ENCODE assay signal across 15 cellular contexts in the genomic region with DNA sequence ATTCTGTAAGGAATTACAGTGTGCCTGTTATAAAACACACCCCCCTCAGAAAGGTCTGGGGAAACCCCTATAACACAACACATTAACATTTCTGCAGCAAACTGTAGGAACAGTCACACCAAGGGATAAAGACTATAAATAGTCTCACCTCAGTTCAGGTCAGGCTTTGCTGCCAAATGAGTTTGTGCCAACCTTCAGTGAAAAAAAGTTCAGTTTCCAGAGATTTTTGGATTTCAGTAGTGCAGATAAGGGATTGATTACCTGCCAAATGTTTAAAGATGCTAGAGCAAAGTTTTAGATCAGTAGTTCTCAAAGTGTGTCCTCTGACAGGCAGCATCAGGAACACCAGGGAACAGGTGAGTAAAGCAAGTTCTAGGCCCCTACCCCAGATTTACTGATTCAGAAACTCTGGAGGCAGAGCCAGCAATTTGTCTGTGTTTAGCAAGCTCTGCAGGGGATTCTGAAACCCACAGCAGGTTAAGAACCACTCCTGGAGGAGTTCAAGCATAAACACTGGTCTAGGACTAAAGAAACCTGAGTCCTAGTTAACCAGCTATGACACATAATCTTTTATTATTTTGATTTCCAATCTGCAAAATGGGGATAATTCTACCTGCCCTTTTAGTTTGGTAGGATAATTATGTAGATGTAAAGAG.
DNase-seq lines count a peak whose midpoint lies in the region; ATAC-seq, FAIRE-seq and TF ChIP-seq lines count a peak whose summit lies in the region.
"Had no signal": no experiment of that assay in that cellular context is flagged by ENCODE, and none has a peak within 500 bp of the region (broad histone marks: within the 10 kb centered on the region; RNA-seq: fewer than 3 reads in every experiment).

No MANE protein-coding gene starts in this region.

- TF ChIP-seq CTCF in 22Rv1 (IDR thresholded peaks at IDR 0.05) (no peak), OCI-LY1 (IDR thresholded peaks at IDR 0.05; ENCODE audit: low read length) (no peak), MCF 10A (IDR thresholded peaks at IDR 0.05; ENCODE audit: unreplicated experiment) (no peak)

- no peaks in the 10 kb centered on the region for H3K36me3 ChIP-seq in OCI-LY1 (ENCODE audit: insufficient read depth, low read length)
- H3K36me3 ChIP-seq: gastrocnemius medialis, thoracic aorta had no signal

- H3K27ac ChIP-seq in 22Rv1 (0 out of 2 replicates have a peak overlapping the region, but pooled peaks have one; percentile 35), OCI-LY1 (ENCODE audit: low read depth, low read length, poor library complexity, severe bottlenecking) (peak overlapping the region; percentile 20)
- H3K27ac ChIP-seq: epithelial cell of prostate, thoracic aorta had no signal

- no peaks in the 10 kb centered on the region for H3K79me2 ChIP-seq in OCI-LY1 (ENCODE audit: insufficient read depth, low read length)

- H3K27ac Mint-ChIP-seq in MCF 10A (ENCODE audit: low read depth, unreplicated experiment): no peak overlapping the region
- no peak overlapping the region for H3K27ac Mint-ChIP-seq in effector memory CD8-positive, alpha-beta T cell
- H3K27ac Mint-ChIP-seq: activated CD8-positive, alpha-beta memory T cell treated with anti-CD3 and anti-CD28 coated beads, Interleukin-2, amount 10 ng/mL, durations not matched to agents 7 days and 5 days had no signal

- H3K4me1 Mint-ChIP-seq in MCF 10A (ENCODE audit: insufficient read depth, unreplicated experiment): no peaks in the 10 kb centered on the region
- peaks cover 0 to 9% of the 10 kb centered on the region in 2 donors for H3K4me1 Mint-ChIP-seq in effector memory CD8-positive, alpha-beta T cell (ENCODE audit: low read depth in 2 of 2)

- peaks cover 10% of the 10 kb centered on the region for H3K27me3 Mint-ChIP-seq in MCF 10A (ENCODE audit: insufficient read depth, unreplicated experiment)
- peaks cover 22 to 30% of the 10 kb centered on the region in 2 donors for H3K27me3 Mint-ChIP-seq in effector memory CD8-positive, alpha-beta T cell

- H4K20me1 ChIP-seq in OCI-LY1 (ENCODE audit: insufficient read depth, low read length): no peaks in the 10 kb centered on the region

- H3K9me2 ChIP-seq in OCI-LY1 (ENCODE audit: low read depth, low read length): no peaks in the 10 kb centered on the region

- FAIRE-seq in H54 (lab: Jason Lieb, UNC): no peak
- FAIRE-seq: colon had no signal

- no peaks in the 10 kb centered on the region for H3K27me3 ChIP-seq in OCI-LY1 (ENCODE audit: insufficient read depth, low read length)
- H3K27me3 ChIP-seq: gastrocnemius medialis had no signal

- no peak overlapping the region for H3K4me3 ChIP-seq in OCI-LY1 (ENCODE audit: low read depth, low read length, poor library complexity, severe bottlenecking)
- H3K4me3 ChIP-seq: gastrocnemius medialis, thoracic aorta had no signal

- no peak overlapping the region for H3K4me3 Mint-ChIP-seq in MCF 10A (ENCODE audit: unreplicated experiment)
- no peak overlapping the region for H3K4me3 Mint-ChIP-seq in effector memory CD8-positive, alpha-beta T cell
- H3K4me3 Mint-ChIP-seq: activated CD8-positive, alpha-beta memory T cell treated with anti-CD3 and anti-CD28 coated beads, Interleukin-2, amount 10 ng/mL, durations not matched to agents 7 days and 5 days had no signal

- H3F3A ChIP-seq in OCI-LY1 (ENCODE audit: insufficient read depth, low read length): no peaks in the 10 kb centered on the region

- in situ Hi-C loops in G401 (cut with HindIII; ENCODE audit: low sequenced_read_pairs): no loop called here

- DNase-seq in G401 (ENCODE audit: low spot score): peak; percentile 39
- DNase-seq in NCI-H1436 (lab: John Stamatoyannopoulos, UW): peak; percentile 23
- no peak for DNase-seq in H54 (ENCODE audit: insufficient read length, low spot score)
- DNase-seq in NCI-H146 (lab: John Stamatoyannopoulos, UW): no peak
- DNase-seq in MCF 10A (ENCODE audit: unreplicated experiment): no peak
- DNase-seq in effector memory CD8-positive, alpha-beta T cell: no peak
- DNase-seq: activated CD4-positive, alpha-beta T cell treated with anti-CD3 and anti-CD28 coated beads for 1 hour; activated CD8-positive, alpha-beta memory T cell treated with anti-CD3 and anti-CD28 coated beads, Interleukin-2, amount 10 ng/mL, durations not matched to agents 7 days and 5 days; gastrocnemius medialis; stimulated activated CD4-positive, alpha-beta T cell treated with anti-CD3 and anti-CD28 coated beads, Interleukin-2, amount 100 ng/mL, for 48 hours had no signal

- H3K9me3 Mint-ChIP-seq in MCF 10A (ENCODE audit: unreplicated experiment): no peaks in the 10 kb centered on the region
- no peaks in the 10 kb centered on the region for H3K9me3 Mint-ChIP-seq in effector memory CD8-positive, alpha-beta T cell

- ATAC-seq in effector memory CD8-positive, alpha-beta T cell (replicated peaks): no peak
- ATAC-seq: activated CD8-positive, alpha-beta memory T cell treated with anti-CD3 and anti-CD28 coated beads, Interleukin-2, amount 10 ng/mL, durations not matched to agents 7 days and 5 days; gastrocnemius medialis had no signal

- POLR2A ChIA-PET in MCF 10A (lab: Yijun Ruan, JAX): interaction anchor here (0.6 to 0.7 kb wide), 2 partner anchors 38 to 983 kb away, joined by 3 read pairs; no protein-coding TSS in a partner anchor

- no peak overlapping the region for H3K9ac ChIP-seq in OCI-LY1 (ENCODE audit: low read length)

- BruUV-seq in MCF 10A (replicated peaks; lab: Mats Ljungman, UMichigan): no TSS peak

- H3K4me1 ChIP-seq in OCI-LY1 (ENCODE audit: insufficient read depth, low read length, severe bottlenecking): peaks cover 49% of the 10 kb centered on the region

- CTCF ChIA-PET in MCF 10A (lab: Yijun Ruan, JAX): interaction anchor here (0.6 kb wide), 1 partner anchor 12 kb away, joined by 3 read pairs; no protein-coding TSS in a partner anchor

- no peaks in the 10 kb centered on the region for H3K36me3 Mint-ChIP-seq in MCF 10A (ENCODE audit: insufficient read depth, unreplicated experiment)
- no peaks in the 10 kb centered on the region for H3K36me3 Mint-ChIP-seq in effector memory CD8-positive, alpha-beta T cell (ENCODE audit: insufficient read depth)

- no peak overlapping the region for H2AFZ ChIP-seq in OCI-LY1 (ENCODE audit: low read length)

- intact Hi-C loops in MCF 10A (cut with micrococcal nuclease): no loop called here

- TF ChIP-seq POLR2A in H54 (IDR thresholded peaks at IDR 0.05; ENCODE audit: low read depth, low read length): no peak

- no peaks in the 10 kb centered on the region for H3K9me3 ChIP-seq in OCI-LY1 (ENCODE audit: low read length)
- H3K9me3 ChIP-seq: gastrocnemius medialis, thoracic aorta had no signal

- H3K4me2 ChIP-seq in OCI-LY1 (ENCODE audit: low read length): no peak overlapping the region

Comparison
In these comparisons a context has a peak if more than half of its experiments do, and no peak if none do; other contexts are left out.
1. DNase-seq: peak in G401 (single experiment) and NCI-H1436 (single experiment); none in H54 (single experiment), NCI-H146 (single experiment), MCF 10A (single experiment) and effector memory CD8-positive, alpha-beta T cell (0 of 3).